Comparison of ENCODE assay signal across 28 cellular contexts in the genomic region with DNA sequence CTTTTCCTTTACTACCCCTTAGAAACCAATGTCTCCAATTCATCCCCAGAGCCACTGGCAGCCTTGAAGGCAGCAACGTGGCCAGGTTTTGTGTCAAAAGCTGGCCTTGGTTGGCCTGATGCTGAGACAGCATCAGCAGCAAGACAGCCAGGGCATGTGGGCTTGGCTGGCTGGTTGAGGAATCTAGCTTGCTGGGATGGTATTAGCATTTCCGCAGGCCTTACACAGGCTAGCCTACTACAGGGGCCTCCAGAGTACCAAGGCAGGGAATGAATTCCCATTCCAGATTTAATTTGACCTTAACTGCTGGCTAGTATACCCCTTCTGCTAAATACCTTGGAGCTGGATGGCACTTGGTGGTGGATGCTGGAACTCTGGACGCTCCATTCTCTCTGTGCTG. TPM values are rescaled to one million over a fixed set of nuclear protein-coding genes. Genes with fewer than 3 reads are reported as not detected.
"Had no signal": no experiment of that assay in that cellular context is flagged by ENCODE, and none has a peak within 500 bp of the region (broad histone marks: within the 10 kb centered on the region; RNA-seq: fewer than 3 reads in every experiment).

No MANE protein-coding gene starts in this region.

- H3K27ac ChIP-seq: coronary artery, lower lobe of right lung, ovary, right lobe of liver had no signal

- H3K36me3 Mint-ChIP-seq: activated naive CD4-positive, alpha-beta T cell treated with anti-CD3 and anti-CD28 coated beads, Interleukin-2, amount 50 U/mL, for 72 hours had no signal

- H3K36me3 ChIP-seq: ovary had no signal

- H3K27me3 ChIP-seq: dorsolateral prefrontal cortex, ovary, right lobe of liver, tibial nerve had no signal

- DNase-seq: activated CD4-positive, alpha-beta T cell treated with anti-CD3 and anti-CD28 coated beads for 36 hours; activated CD4-positive, alpha-beta T cell treated with anti-CD3 and anti-CD28 coated beads, Interleukin-2, amount 50 U/mL, for 4 hours; activated CD4-positive, CD25-positive, alpha-beta regulatory T cell; activated naive CD4-positive, alpha-beta T cell; activated T-cell treated with anti-CD3 and anti-CD28 coated beads for 4 hours; activated T-cell treated with anti-CD3 and anti-CD28 coated beads, Interleukin-2, amount 50 U/mL, for 72 hours; effector memory CD8-positive, alpha-beta T cell; foreskin fibroblast; head of caudate nucleus; hippocampal formation; lower lobe of right lung; ovary; right lobe of liver; stimulated activated CD4-positive, alpha-beta T cell treated with anti-CD3 and anti-CD28 coated beads, Interleukin-2, amount 100 ng/mL, for 48 hours; stimulated activated naive CD4-positive, alpha-beta T cell treated with Interleukin-2 at 50 U/mL for 16 hours; T-cell had no signal

- H3K9me3 ChIP-seq: lower lobe of right lung, ovary, right lobe of liver, tibial nerve had no signal

- H3K27ac Mint-ChIP-seq: activated CD4-positive, alpha-beta T cell treated with anti-CD3 and anti-CD28 coated beads for 36 hours; activated naive CD4-positive, alpha-beta T cell treated with anti-CD3 and anti-CD28 coated beads, Interleukin-2, amount 50 U/mL, for 72 hours; activated T-cell treated with anti-CD3 and anti-CD28 coated beads, Interleukin-2, amount 50 U/mL, for 72 hours; effector memory CD8-positive, alpha-beta T cell; progenitor cell of endocrine pancreas; T-cell had no signal

- H3K4me3 Mint-ChIP-seq: activated CD4-positive, alpha-beta T cell treated with anti-CD3 and anti-CD28 coated beads for 36 hours; activated T-cell treated with anti-CD3 and anti-CD28 coated beads, Interleukin-2, amount 50 U/mL, for 72 hours; effector memory CD8-positive, alpha-beta T cell; nephron; T-cell had no signal

- ATAC-seq: activated CD4-positive, alpha-beta T cell treated with anti-CD3 and anti-CD28 coated beads for 36 hours; activated naive CD4-positive, alpha-beta T cell treated with anti-CD3 and anti-CD28 coated beads, Interleukin-2, amount 50 U/mL, for 72 hours; activated T-cell treated with anti-CD3 and anti-CD28 coated beads, Interleukin-2, amount 50 U/mL, for 72 hours; effector memory CD8-positive, alpha-beta T cell; esophagus mucosa; lower lobe of right lung; right lobe of liver; T-cell had no signal

- H3K27me3 Mint-ChIP-seq: activated CD4-positive, alpha-beta T cell treated with anti-CD3 and anti-CD28 coated beads for 36 hours; effector memory CD8-positive, alpha-beta T cell; progenitor cell of endocrine pancreas; T-cell had no signal

- H3K4me1 Mint-ChIP-seq: activated CD4-positive, alpha-beta T cell treated with anti-CD3 and anti-CD28 coated beads for 36 hours; T-cell had no signal

- H3K9me3 Mint-ChIP-seq: activated naive CD4-positive, alpha-beta T cell treated with anti-CD3 and anti-CD28 coated beads, Interleukin-2, amount 50 U/mL, for 72 hours; activated T-cell treated with anti-CD3 and anti-CD28 coated beads, Interleukin-2, amount 50 U/mL, for 72 hours; effector memory CD8-positive, alpha-beta T cell; nephron; T-cell had no signal

- H3K4me3 ChIP-seq: coronary artery, lower lobe of right lung, ovary, right lobe of liver had no signal

- H3K4me1 ChIP-seq: lower lobe of right lung, right lobe of liver, tibial nerve had no signal

RNA-seq across cellular contexts. Expression of gene MYH7, which starts 49.9 kb away (rescaled TPM):
- total RNA-seq: activated naive CD4-positive, alpha-beta T cell treated with anti-CD3 and anti-CD28 coated beads, Interleukin-2, amount 50 U/mL, for 72 hours; kidney epithelial cell; mesenteric fat pad; progenitor cell of endocrine pancreas; renal cortical epithelial cell; T-cell; T-helper 2 cell treated with Interferon-gamma antibody and Interleukin-4, amounts not matched to agents 100 ng/mL and 5 ng/mL, for 36 hours had no signal
- polyA plus RNA-seq: urinary bladder had no signal
